Comparison of ENCODE assay signal across 12 cellular contexts in the genomic region with DNA sequence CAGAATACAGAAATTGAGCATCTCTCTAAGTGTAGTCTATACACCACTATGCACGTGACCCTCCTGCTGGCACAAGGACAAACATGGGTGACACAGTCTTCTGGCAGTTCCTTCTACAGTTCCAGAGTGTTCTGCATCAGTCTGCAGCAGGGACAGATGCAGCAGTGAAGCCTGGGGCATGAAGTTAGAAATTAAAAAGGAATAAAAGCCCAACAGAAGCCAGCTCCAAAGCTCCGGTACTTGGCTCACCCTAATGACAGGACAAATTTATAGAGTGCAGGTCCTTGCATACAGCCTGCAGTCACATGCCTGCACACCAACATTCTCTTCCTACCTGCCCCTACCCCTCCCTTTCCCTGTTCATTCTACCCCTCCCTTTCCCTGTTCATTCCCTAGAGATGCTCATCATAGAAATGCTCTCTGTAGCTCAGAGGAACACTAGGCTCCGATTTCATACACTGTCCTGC. TPM values are rescaled to one million over a fixed set of nuclear protein-coding genes. Genes with fewer than 3 reads are reported as not detected.
DNase-seq lines count a peak whose midpoint lies in the region; FAIRE-seq and TF ChIP-seq lines count a peak whose summit lies in the region.
"Had no signal": no experiment of that assay in that cellular context is flagged by ENCODE, and none has a peak within 500 bp of the region (broad histone marks: within the 10 kb centered on the region; RNA-seq: fewer than 3 reads in every experiment).

No MANE protein-coding gene starts in this region.

- FAIRE-seq in urothelium cell line (lab: Jason Lieb, UNC), result peak; percentile 78
- FAIRE-seq: endothelial cell of umbilical vein had no signal

- no peak for TF ChIP-seq CTCF in lower leg skin (IDR thresholded peaks at IDR 0.05)

- DNase-seq in M059J (ENCODE audit: low read depth), result peak; percentile 70
- DNase-seq in fibroblast of gingiva (ENCODE audit: low read depth), result peak; percentile 30
- peak; percentile 79 to 91 for DNase-seq in lower leg skin (ENCODE audit: low spot score in 2 of 2)
- no peak for DNase-seq in urothelium cell line (ENCODE audit: low spot score)
- no peak for DNase-seq in T-helper 9 cell
- DNase-seq in stimulated activated CD4-positive, alpha-beta T cell treated with anti-CD3 and anti-CD28 coated beads, Interleukin-12 subunit alpha, Interleukin-12 subunit beta, amount 100 ng/mL, for 4 hours, result no peak
- DNase-seq in activated CD8-positive, alpha-beta memory T cell treated with anti-CD3 and anti-CD28 coated beads, Interleukin-2, amount 50 U/mL, for 4 hours, result no peak
- DNase-seq: activated CD4-positive, alpha-beta T cell treated with anti-CD3 and anti-CD28 coated beads, Interleukin-2, amount 50 U/mL, for 48 hours; COR-L47; Peyer's patch had no signal

- no peak for TF ChIP-seq POLR2A in lower leg skin (IDR thresholded peaks at IDR 0.05)

- intact Hi-C loops in lower leg skin (cut with DNase I; ENCODE audit: low total_unique reads), result no loop called here

- WGBS in lower leg skin, 2 donors, result 12 to 19% methylated on average over 3 of the region's 3 CpGs

- no peak overlapping the region for H3K4me3 ChIP-seq in lower leg skin (ENCODE audit: low read depth, poor library complexity, severe bottlenecking)
- H3K4me3 ChIP-seq: mucosa of descending colon, Peyer's patch had no signal

RNA-seq across cellular contexts. Expression of a gene that starts 15.0 kb away (rescaled TPM):
- total RNA-seq in M059J (2014; rRNA removed; shearing (Covaris generic)), result 31.4 and 43.0 TPM in 2 replicates
- total RNA-seq in lower leg skin, result 10 to 100 TPM; 37.8 to 47.3 (median 42.1) TPM

Comparison
In these comparisons a context has a peak if more than half of its experiments do, and no peak if none do; other contexts are left out.
1. DNase-seq: peak in M059J (single experiment), fibroblast of gingiva (single experiment) and lower leg skin (2 of 2); none in urothelium cell line (single experiment), T-helper 9 cell (single experiment), stimulated activated CD4-positive, alpha-beta T cell treated with anti-CD3 and anti-CD28 coated beads, Interleukin-12 subunit alpha, Interleukin-12 subunit beta, amount 100 ng/mL, for 4 hours (single experiment) and activated CD8-positive, alpha-beta memory T cell treated with anti-CD3 and anti-CD28 coated beads, Interleukin-2, amount 50 U/mL, for 4 hours (single experiment).